ENCODE assay signal across 13 cellular contexts in the genomic region with DNA sequence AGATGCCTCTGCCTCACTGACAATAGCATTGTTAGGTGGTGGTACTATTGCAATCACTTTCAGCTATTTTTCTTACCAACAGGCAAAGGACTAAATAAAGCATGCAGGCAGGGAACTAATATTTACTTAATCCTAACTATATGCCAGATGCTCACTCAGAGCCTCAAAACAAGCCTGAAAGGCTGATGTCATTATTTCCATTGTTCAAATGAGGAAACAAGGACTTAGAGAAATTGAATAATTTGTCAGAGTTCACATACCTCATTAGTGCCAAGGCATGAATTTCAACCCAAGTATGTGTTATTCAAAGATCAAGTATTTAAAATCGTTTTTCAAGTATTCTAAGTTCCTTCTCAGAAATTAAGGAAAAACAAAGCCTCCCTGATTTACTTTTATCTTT.
DNase-seq lines count a peak whose midpoint lies in the region; ATAC-seq and TF ChIP-seq lines count a peak whose summit lies in the region.
"Had no signal": no experiment of that assay in that cellular context is flagged by ENCODE, and none has a peak within 500 bp of the region (broad histone marks: within the 10 kb centered on the region; RNA-seq: fewer than 3 reads in every experiment).

No MANE protein-coding gene starts in this region.

- no peak for TF ChIP-seq POLR2A in gastroesophageal sphincter (IDR thresholded peaks at IDR 0.05)
- TF ChIP-seq POLR2A in right lobe of liver (IDR thresholded peaks at IDR 0.05): no peak

- DNase-seq in EH (ENCODE audit: low read depth): peak; percentile 9
- DNase-seq in astrocyte of the cerebellum (ENCODE audit: low read depth): peak; percentile 90
- no peak for DNase-seq in mesenchymal stem cell
- no peak for DNase-seq in right lobe of liver
- DNase-seq: activated CD4-positive, alpha-beta T cell treated with anti-CD3 and anti-CD28 coated beads, Interleukin-2, amount 50 U/mL, for 4 hours; activated gamma-delta T cell treated with Interleukin-2 at 50 U/mL for 16 hours; immature natural killer cell; NCI-H1436; Peyer's patch; thyroid gland had no signal

- no peak overlapping the region for H3K23ac ChIP-seq in mesenchymal stem cell (ENCODE audit: low read length in 2 of 2)

- H3K14ac ChIP-seq in mesenchymal stem cell (ENCODE audit: low read length in 2 of 2): no peak overlapping the region

- H3K4me2 ChIP-seq in mesenchymal stem cell (ENCODE audit: low read length, poor library complexity, severe bottlenecking): no peak overlapping the region

- H4K91ac ChIP-seq in mesenchymal stem cell (ENCODE audit: low read length): no peak overlapping the region

- no peak overlapping the region for H3K9ac ChIP-seq in HUES48 (ENCODE audit: low read depth, low read length)
- H3K9ac ChIP-seq in mesenchymal stem cell (ENCODE audit: low read length): peak overlapping the region; percentile 44

- in situ Hi-C loops in astrocyte of the cerebellum (cut with HindIII; ENCODE audit: low sequenced_read_pairs): no loop called here

- no peak for TF ChIP-seq EP300 in gastroesophageal sphincter (IDR thresholded peaks at IDR 0.05)

- H3K18ac ChIP-seq in mesenchymal stem cell (ENCODE audit: low read depth in 1 of 2, low read length in 2 of 2): no peak overlapping the region

- no CpG with 5 or more reads among the region's 1 CpG for WGBS in mesenchymal stem cell
- 0 to 4% methylated on average over 1 of the region's 1 CpG for WGBS in gastroesophageal sphincter (ENCODE audit: low coverage in 1 of 2), 2 donors
- 0% methylated on average over 1 of the region's 1 CpG for WGBS in right lobe of liver (ENCODE audit: insufficient coverage, low coverage, low lambda C conversion rate, missing lambda C conversion rate)

- H3K4me3 ChIP-seq in HUES48 (ENCODE audit: low read depth, low read length) (no peak overlapping the region), astrocyte of the cerebellum (ENCODE audit: low read depth, low read length) (no peak overlapping the region), mesenchymal stem cell (ENCODE audit: insufficient read depth in 1 of 2, low read depth in 1 of 2, low read length in 2 of 2) (no peak overlapping the region), gastroesophageal sphincter (no peak overlapping the region), right lobe of liver (no peak overlapping the region)
- H3K4me3 ChIP-seq: Peyer's patch, thyroid gland had no signal

- no peak overlapping the region for H2BK5ac ChIP-seq in mesenchymal stem cell (ENCODE audit: low read depth, low read length, poor library complexity, severe bottlenecking)

- H2AK5ac ChIP-seq in mesenchymal stem cell (ENCODE audit: low read length, severe bottlenecking): no peak overlapping the region

- H3K36me3 ChIP-seq in HUES48 (ENCODE audit: control insufficient read depth, insufficient read depth, low read length) (no peaks in the 10 kb centered on the region), mesenchymal stem cell (ENCODE audit: control insufficient read depth in 1 of 2, insufficient read depth in 2 of 2, low read depth in 1 of 2, low read length in 2 of 2) (no peaks in the 10 kb centered on the region), gastroesophageal sphincter (no peaks in the 10 kb centered on the region), right lobe of liver (no peaks in the 10 kb centered on the region)
- H3K36me3 ChIP-seq: Peyer's patch, thyroid gland had no signal

- H3K79me1 ChIP-seq in mesenchymal stem cell (replicated peaks; ENCODE audit: low read length, poor library complexity, severe bottlenecking): no peaks in the 10 kb centered on the region

- H3K9me3 ChIP-seq in HUES48 (ENCODE audit: control insufficient read depth, insufficient read depth, low read length): no peaks in the 10 kb centered on the region
- H3K9me3 ChIP-seq in mesenchymal stem cell (ENCODE audit: control insufficient read depth, low read length): no peaks in the 10 kb centered on the region
- H3K9me3 ChIP-seq in gastroesophageal sphincter: no peaks in the 10 kb centered on the region
- no peaks in the 10 kb centered on the region for H3K9me3 ChIP-seq in right lobe of liver
- H3K9me3 ChIP-seq: Peyer's patch, thyroid gland had no signal

- peak overlapping the region; percentile 11 for H3K27ac ChIP-seq in HUES48 (ENCODE audit: low read depth, low read length)
- peak overlapping the region; percentile 1 for H3K27ac ChIP-seq in mesenchymal stem cell (ENCODE audit: low read length, poor library complexity, severe bottlenecking)
- no peak overlapping the region for H3K27ac ChIP-seq in gastroesophageal sphincter
- no peak overlapping the region for H3K27ac ChIP-seq in right lobe of liver
- H3K27ac ChIP-seq: Peyer's patch, thyroid gland had no signal

- H2AFZ ChIP-seq in mesenchymal stem cell (ENCODE audit: low read depth, low read length): no peak overlapping the region

- TF ChIP-seq CTCF in astrocyte of the cerebellum (IDR thresholded peaks at IDR 0.05; ENCODE audit: low read depth, low read length, missing control alignments) (no peak), gastroesophageal sphincter (IDR thresholded peaks at IDR 0.05) (no peak), right lobe of liver (IDR thresholded peaks at IDR 0.05) (no peak)

- H3K4me1 ChIP-seq in HUES48 (ENCODE audit: control insufficient read depth, insufficient read depth, low read length) (peaks cover 22% of the 10 kb centered on the region), mesenchymal stem cell (ENCODE audit: control insufficient read depth, insufficient read depth, low read depth, low read length) (no peaks in the 10 kb centered on the region), gastroesophageal sphincter (peaks cover 0 to 10% (median 0%) of the 10 kb centered on the region in 3 donors), right lobe of liver (no peaks in the 10 kb centered on the region)
- H3K4me1 ChIP-seq: Peyer's patch had no signal

- ATAC-seq in HG03135 (IDR thresholded peaks at IDR 0.05; ENCODE audit: unreplicated experiment) (no peak), gastroesophageal sphincter (no peak), right lobe of liver (no peak)

- no peak overlapping the region for H3K4ac ChIP-seq in mesenchymal stem cell (ENCODE audit: low read depth in 1 of 2, low read length in 2 of 2)

- H2BK15ac ChIP-seq in mesenchymal stem cell (ENCODE audit: low read depth, poor library complexity, severe bottlenecking): no peak overlapping the region

- H2BK12ac ChIP-seq in mesenchymal stem cell (ENCODE audit: low read length in 2 of 2): no peak overlapping the region

- no peak overlapping the region for H4K8ac ChIP-seq in mesenchymal stem cell (ENCODE audit: low read length)

- no peaks in the 10 kb centered on the region for H3K27me3 ChIP-seq in HUES48 (ENCODE audit: control insufficient read depth, insufficient read depth, low read length)
- no peaks in the 10 kb centered on the region for H3K27me3 ChIP-seq in mesenchymal stem cell (ENCODE audit: control insufficient read depth in 1 of 2, insufficient read depth in 1 of 2, low read length in 2 of 2)
- H3K27me3 ChIP-seq in gastroesophageal sphincter: no peaks in the 10 kb centered on the region
- H3K27me3 ChIP-seq in right lobe of liver: no peaks in the 10 kb centered on the region
- H3K27me3 ChIP-seq: Peyer's patch, thyroid gland had no signal

- intact Hi-C loops in right lobe of liver (cut with DNase I): no loop called here

- H2BK120ac ChIP-seq in mesenchymal stem cell (ENCODE audit: low read depth, low read length): no peak overlapping the region

Comparison
In these comparisons a context has a peak if more than half of its experiments do, and no peak if none do; other contexts are left out.
1. DNase-seq: peak in EH (single experiment) and astrocyte of the cerebellum (single experiment); none in mesenchymal stem cell (single experiment) and right lobe of liver (0 of 3).
2. H3K27ac ChIP-seq: peak in HUES48 (single experiment) and mesenchymal stem cell (single experiment); none in gastroesophageal sphincter (0 of 4) and right lobe of liver (0 of 3).